ENCODE assay signal across 10 cellular contexts in the genomic region with DNA sequence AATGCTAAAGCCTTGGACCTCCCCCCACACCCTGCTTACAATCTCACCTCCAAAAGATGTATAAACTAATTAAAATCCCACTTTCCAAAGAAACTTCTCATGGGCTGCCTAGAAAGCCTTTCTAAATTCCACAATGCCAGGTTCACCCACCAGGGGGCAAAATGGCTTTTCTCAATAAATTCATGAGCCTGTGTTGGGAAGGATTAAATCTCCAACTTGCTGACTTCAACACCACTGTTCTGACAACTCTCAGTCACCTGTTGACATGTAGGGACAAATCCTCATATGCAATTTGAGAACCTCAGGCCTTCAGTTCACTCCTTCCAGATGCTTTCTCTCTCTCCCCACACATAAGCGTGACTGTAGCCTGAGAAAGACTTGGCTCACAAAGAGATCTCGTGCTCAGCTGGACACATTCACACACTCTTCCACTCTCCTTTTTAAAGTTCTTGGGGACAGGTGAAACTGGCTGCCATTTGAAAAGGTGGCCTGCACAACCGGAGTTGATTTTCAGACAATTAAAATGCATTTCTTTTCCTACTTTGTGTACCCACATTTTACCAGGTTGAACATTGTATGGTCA.
A peak's percentile ranks its signal among the peaks of the same experiment; 100 is the strongest.
DNase-seq lines count a peak whose midpoint lies in the region; ATAC-seq, FAIRE-seq and TF ChIP-seq lines count a peak whose summit lies in the region.
"Had no signal": no experiment of that assay in that cellular context is flagged by ENCODE, and none has a peak within 500 bp of the region (broad histone marks: within the 10 kb centered on the region; RNA-seq: fewer than 3 reads in every experiment).

No MANE protein-coding gene starts in this region.

- H3K36me3 ChIP-seq in bronchial epithelial cell (ENCODE audit: control insufficient read depth, insufficient read depth, low read length) (no peaks in the 10 kb centered on the region), pancreas (no peaks in the 10 kb centered on the region)
- no peaks in the 10 kb centered on the region for H3K36me3 ChIP-seq in CD8-positive, alpha-beta memory T cell (ENCODE audit: insufficient read depth, low read length)

- intact Hi-C loops in pancreas (cut with DNase I): loop anchor here in 1 of 3 donors (10.0 kb wide), 1 partner anchor 618 kb away; no protein-coding TSS in a partner anchor

- no peaks in the 10 kb centered on the region for H3K4me1 Mint-ChIP-seq in CD8-positive, alpha-beta memory T cell

- no peaks in the 10 kb centered on the region for H3K9me3 ChIP-seq in pancreas
- no peaks in the 10 kb centered on the region for H3K9me3 ChIP-seq in CD8-positive, alpha-beta memory T cell (ENCODE audit: low read length)

- H3K36me3 Mint-ChIP-seq in CD8-positive, alpha-beta memory T cell: no peaks in the 10 kb centered on the region

- H3K27me3 Mint-ChIP-seq in CD8-positive, alpha-beta memory T cell: peaks cover 2 to 15% of the 10 kb centered on the region in 2 donors

- H3K27ac Mint-ChIP-seq in CD8-positive, alpha-beta memory T cell: no peak overlapping the region

- peak; percentile 51 to 58 (median 57) for ATAC-seq in pancreas
- ATAC-seq: left lobe of liver had no signal

- CTCF ChIA-PET in CD8-positive, alpha-beta memory T cell (lab: Charles Lee): no interaction called here

- H3K27me3 ChIP-seq in bronchial epithelial cell (ENCODE audit: control insufficient read depth, insufficient read depth, low read length) (no peaks in the 10 kb centered on the region), pancreas (peaks cover 0 to 3% (median 0%) of the 10 kb centered on the region in 4 donors)
- no peaks in the 10 kb centered on the region for H3K27me3 ChIP-seq in CD8-positive, alpha-beta memory T cell (ENCODE audit: insufficient read depth, low read length, poor library complexity, severe bottlenecking)

- POLR2A ChIA-PET in CD8-positive, alpha-beta memory T cell (lab: Charles Lee): no interaction called here

- peak; percentile 20; the same call in 1 of the 2 replicates for TF ChIP-seq CTCF in LNCaP clone FGC (IDR thresholded peaks at IDR 0.05; ENCODE audit: control insufficient read depth, extremely low read depth, insufficient read depth)
- peak; percentile 37 for TF ChIP-seq CTCF in bronchial epithelial cell (IDR thresholded peaks at IDR 0.05; ENCODE audit: insufficient read depth, low read length, severe bottlenecking)
- TF ChIP-seq CTCF in pancreas (IDR thresholded peaks at IDR 0.05): peak in 2 of 4 donors; percentile 28 to 31

- peak; percentile 26 for DNase-seq in activated CD4-positive, alpha-beta T cell treated with anti-CD3 and anti-CD28 coated beads for 48 hours
- no peak for DNase-seq in activated CD4-positive, alpha-beta T cell treated with anti-CD3 and anti-CD28 coated beads, Interleukin-2, amount 50 U/mL, for 4 hours
- DNase-seq in LNCaP clone FGC (ENCODE audit: low read depth) (no peak), bronchial epithelial cell (ENCODE audit: low read depth) (peak; percentile 73), pancreas (peak in 1 of 6 donors; percentile 28), T-helper 9 cell (no peak), GM19240 (ENCODE audit: insufficient read length, low spot score) (no peak)
- no peak for DNase-seq in CD8-positive, alpha-beta memory T cell

- no peak overlapping the region for H3K27ac ChIP-seq in pancreas
- no peak overlapping the region for H3K27ac ChIP-seq in CD8-positive, alpha-beta memory T cell (ENCODE audit: low read depth, low read length)
- H3K27ac ChIP-seq: RWPE1 had no signal

- H3K9me3 Mint-ChIP-seq in CD8-positive, alpha-beta memory T cell: peaks cover 0 to 2% (median 0%) of the 10 kb centered on the region in 5 donors

- H3K4me3 Mint-ChIP-seq in CD8-positive, alpha-beta memory T cell: no peak overlapping the region

- no peaks in the 10 kb centered on the region for H3K4me1 ChIP-seq in pancreas
- H3K4me1 ChIP-seq in CD8-positive, alpha-beta memory T cell (ENCODE audit: insufficient read depth, low read length): no peaks in the 10 kb centered on the region

- peak; percentile 72 for FAIRE-seq in bronchial epithelial cell (lab: Jason Lieb, UNC)
- FAIRE-seq in pancreas (lab: Jason Lieb, UNC): no peak

- no peak overlapping the region for H3K4me3 ChIP-seq in LNCaP clone FGC (ENCODE audit: low read depth, low read length)
- H3K4me3 ChIP-seq in bronchial epithelial cell (ENCODE audit: low read depth, low read length): no peak overlapping the region
- H3K4me3 ChIP-seq in pancreas: no peak overlapping the region
- no peak overlapping the region for H3K4me3 ChIP-seq in CD8-positive, alpha-beta memory T cell (ENCODE audit: low read length)

- 42 to 46% methylated on average over 3 of the region's 3 CpGs for WGBS in pancreas, 2 donors

Comparison
In these comparisons a context has a peak if more than half of its experiments do, and no peak if none do; other contexts are left out.
1. DNase-seq: peak in activated CD4-positive, alpha-beta T cell treated with anti-CD3 and anti-CD28 coated beads for 48 hours (single experiment) and bronchial epithelial cell (single experiment); none in activated CD4-positive, alpha-beta T cell treated with anti-CD3 and anti-CD28 coated beads, Interleukin-2, amount 50 U/mL, for 4 hours (0 of 2), LNCaP clone FGC (single experiment), T-helper 9 cell (single experiment), GM19240 (single experiment) and CD8-positive, alpha-beta memory T cell (0 of 5).